In the genomic region with DNA sequence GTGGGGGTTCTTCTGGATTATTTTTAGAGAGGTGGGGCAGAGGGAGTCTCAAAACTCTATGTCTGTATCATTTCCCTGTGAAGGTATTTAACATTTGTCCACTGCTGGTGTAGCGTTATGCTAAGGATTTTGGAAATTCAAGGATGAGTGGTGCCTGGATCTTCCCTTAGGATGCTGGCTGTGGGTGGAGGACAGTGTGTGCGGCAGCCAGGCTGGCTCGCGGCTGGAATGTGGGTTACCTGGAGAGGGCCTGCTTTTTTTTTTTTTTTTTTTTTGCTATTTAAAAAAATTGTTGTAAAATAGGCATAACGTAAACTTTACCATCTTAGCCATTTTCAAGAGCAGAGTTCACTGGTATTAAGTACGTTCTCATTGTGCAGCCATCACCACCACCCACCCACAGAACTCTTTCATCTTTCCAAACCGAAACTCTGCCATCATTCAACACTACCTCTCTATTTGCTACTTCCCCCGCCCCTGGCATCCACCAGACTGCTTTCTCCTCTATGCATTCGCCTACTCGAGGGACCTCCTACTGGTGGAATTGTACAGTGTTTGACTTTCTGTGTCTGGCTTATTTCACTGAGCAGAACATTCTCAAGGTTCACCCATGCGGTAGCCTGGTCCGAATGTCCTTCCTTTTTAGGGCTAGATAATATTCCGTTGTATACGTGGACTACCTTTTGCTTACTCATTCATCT, we compare ENCODE assay signal across 10 cellular contexts.
A peak's percentile ranks its signal among the peaks of the same experiment; 100 is the strongest.
DNase-seq lines count a peak whose midpoint lies in the region; FAIRE-seq and TF ChIP-seq lines count a peak whose summit lies in the region.
"Had no signal": no experiment of that assay in that cellular context is flagged by ENCODE, and none has a peak within 500 bp of the region (broad histone marks: within the 10 kb centered on the region; RNA-seq: fewer than 3 reads in every experiment).

No MANE protein-coding gene starts in this region.

- H3K27ac ChIP-seq in small intestine (ENCODE audit: low read depth in 1 of 2, low read length in 1 of 2) = no peak overlapping the region
- no peak overlapping the region for H3K27ac ChIP-seq in RWPE1

- no peak for TF ChIP-seq POLR2A in erythroblast (IDR thresholded peaks at IDR 0.05; ENCODE audit: low read length)

- H3K27me3 ChIP-seq in small intestine (ENCODE audit: control insufficient read depth in 2 of 2, insufficient read depth in 2 of 2, low read length in 2 of 2) = no peaks in the 10 kb centered on the region

- no peaks in the 10 kb centered on the region for H3K9me3 ChIP-seq in small intestine (ENCODE audit: control insufficient read depth, low read depth)

- no peak for FAIRE-seq in small intestine (lab: Jason Lieb, UNC)
- FAIRE-seq: D721Med had no signal

- WGBS in small intestine, 3 donors = 79 to 82% (median 80%) methylated on average over 14 of the region's 14 CpGs

- no peak overlapping the region for H3K4me3 ChIP-seq in small intestine (ENCODE audit: low read depth in 1 of 2, low read length in 2 of 2)

- peak; percentile 9 for DNase-seq in activated CD8-positive, alpha-beta memory T cell treated with anti-CD3 and anti-CD28 coated beads, Interleukin-2, amount 50 U/mL, for 24 hours (ENCODE audit: extremely low read depth)
- no peak for DNase-seq in activated CD8-positive, alpha-beta memory T cell treated with anti-CD3 and anti-CD28 coated beads for 24 hours
- DNase-seq in SW480 (ENCODE audit: low spot score) (peak; percentile 2), erythroblast (lab: John Stamatoyannopoulos, UW) (peak; percentile 23 to 28), small intestine (no peak), NOMO-1 treated with DMSO at 0.1 percent for 48 hours (lab: John Stamatoyannopoulos, UW; ENCODE audit: unreplicated experiment) (no peak), RWPE1 (ENCODE audit: low spot score) (no peak)
- DNase-seq in stimulated activated CD4-positive, alpha-beta T cell treated with anti-CD3 and anti-CD28 coated beads, TNF-alpha, amount 100 ng/mL, for 24 hours (ENCODE audit: low read depth in 3 of 3) = peak in 2 of 3 experiments; percentile 19 to 21
- DNase-seq: activated gamma-delta T cell had no signal

- CTCF ChIA-PET in RWPE1 (lab: Yijun Ruan, JAX) = no interaction called here

- POLR2A ChIA-PET in RWPE1 (lab: Yijun Ruan, JAX; ENCODE audit: low non-redundant PET) = no interaction called here

- no peak for TF ChIP-seq CTCF in RWPE1 (conservative IDR thresholded peaks at IDR 0.05; ENCODE audit: low read depth)

- no peaks in the 10 kb centered on the region for H3K4me1 ChIP-seq in small intestine (ENCODE audit: control insufficient read depth in 2 of 2, insufficient read depth in 1 of 2, low read depth in 1 of 2, low read length in 1 of 2)

- no peaks in the 10 kb centered on the region for H3K36me3 ChIP-seq in small intestine (ENCODE audit: control insufficient read depth in 2 of 2, insufficient read depth in 2 of 2, low read length in 2 of 2)

Comparison
In these comparisons a context has a peak if more than half of its experiments do, and no peak if none do; other contexts are left out.
1. DNase-seq: peak in activated CD8-positive, alpha-beta memory T cell treated with anti-CD3 and anti-CD28 coated beads, Interleukin-2, amount 50 U/mL, for 24 hours (single experiment), SW480 (single experiment), erythroblast (2 of 2) and stimulated activated CD4-positive, alpha-beta T cell treated with anti-CD3 and anti-CD28 coated beads, TNF-alpha, amount 100 ng/mL, for 24 hours (2 of 3); none in activated CD8-positive, alpha-beta memory T cell treated with anti-CD3 and anti-CD28 coated beads for 24 hours (single experiment), small intestine (single experiment), NOMO-1 treated with DMSO at 0.1 percent for 48 hours (single experiment) and RWPE1 (single experiment).